In genomic region chr17:64694207-64694606, GRCh38 we compare ENCODE assay signal across 1 cellular context.
TF ChIP-seq lines count a peak whose summit lies in the region.

No MANE protein-coding gene starts in this region.

TF ChIP-seq in HepG2, 621 proteins besides CTCF, POLR2A, EP300 and RAD21 (continued from another document and continues in another):
- TF ChIP-seq ZBTB10 (CRISPR knock-in tag; IDR thresholded peaks at IDR 0.05; ENCODE audit: borderline replicate concordance) (no peak), SMARCE1 (IDR thresholded peaks at IDR 0.05; ENCODE audit: borderline replicate concordance) (no peak), CBX1 (IDR thresholded peaks at IDR 0.05; ENCODE audit: low read depth) (no peak), ZNF414 (CRISPR knock-in tag; IDR thresholded peaks at IDR 0.05) (no peak), ZNF276 (CRISPR knock-in tag; IDR thresholded peaks at IDR 0.05; ENCODE audit: low read depth) (no peak), HNF1A (IDR thresholded peaks at IDR 0.05; ENCODE audit: low read depth) (no peak), HNF1A (CRISPR knock-in tag; IDR thresholded peaks at IDR 0.05; ENCODE audit: borderline replicate concordance) (no peak), PAF1 (CRISPR knock-in tag; IDR thresholded peaks at IDR 0.05) (no peak), ZNF782 (CRISPR knock-in tag; IDR thresholded peaks at IDR 0.05; ENCODE audit: borderline replicate concordance) (no peak), ZBTB46 (CRISPR knock-in tag; IDR thresholded peaks at IDR 0.05; ENCODE audit: borderline replicate concordance) (no peak), ZBTB7B (CRISPR knock-in tag; IDR thresholded peaks at IDR 0.05) (no peak), GFI1 (CRISPR knock-in tag; IDR thresholded peaks at IDR 0.05; ENCODE audit: borderline replicate concordance) (no peak), HCFC1 (IDR thresholded peaks at IDR 0.05; ENCODE audit: low read depth, low read length) (no peak), MATR3 (CRISPR knock-in tag; IDR thresholded peaks at IDR 0.05) (no peak), MED1 (CRISPR knock-in tag; IDR thresholded peaks at IDR 0.05) (peak; percentile 64; the same call in 1 of the 2 replicates), ZNF513 (CRISPR knock-in tag; conservative IDR thresholded peaks at IDR 0.05) (no peak), ZNF318 (CRISPR knock-in tag; IDR thresholded peaks at IDR 0.05) (no peak), BCLAF1 (IDR thresholded peaks at IDR 0.05) (no peak), BHLHE40 (IDR thresholded peaks at IDR 0.05; ENCODE audit: low read length) (no peak), JARID2 (CRISPR knock-in tag; IDR thresholded peaks at IDR 0.05; ENCODE audit: insufficient replicate concordance) (no peak), PHF20 (CRISPR knock-in tag; IDR thresholded peaks at IDR 0.05) (no peak), IRF9 (CRISPR knock-in tag; IDR thresholded peaks at IDR 0.05; ENCODE audit: borderline replicate concordance) (no peak), SRSF1 (optimal IDR thresholded peaks at IDR 0.05; ENCODE audit: low read depth, low read length) (no peak), HMG20B (CRISPR knock-in tag; conservative IDR thresholded peaks at IDR 0.05) (no peak)
